ENCODE assay signal across 12 cellular contexts in the genomic region with DNA sequence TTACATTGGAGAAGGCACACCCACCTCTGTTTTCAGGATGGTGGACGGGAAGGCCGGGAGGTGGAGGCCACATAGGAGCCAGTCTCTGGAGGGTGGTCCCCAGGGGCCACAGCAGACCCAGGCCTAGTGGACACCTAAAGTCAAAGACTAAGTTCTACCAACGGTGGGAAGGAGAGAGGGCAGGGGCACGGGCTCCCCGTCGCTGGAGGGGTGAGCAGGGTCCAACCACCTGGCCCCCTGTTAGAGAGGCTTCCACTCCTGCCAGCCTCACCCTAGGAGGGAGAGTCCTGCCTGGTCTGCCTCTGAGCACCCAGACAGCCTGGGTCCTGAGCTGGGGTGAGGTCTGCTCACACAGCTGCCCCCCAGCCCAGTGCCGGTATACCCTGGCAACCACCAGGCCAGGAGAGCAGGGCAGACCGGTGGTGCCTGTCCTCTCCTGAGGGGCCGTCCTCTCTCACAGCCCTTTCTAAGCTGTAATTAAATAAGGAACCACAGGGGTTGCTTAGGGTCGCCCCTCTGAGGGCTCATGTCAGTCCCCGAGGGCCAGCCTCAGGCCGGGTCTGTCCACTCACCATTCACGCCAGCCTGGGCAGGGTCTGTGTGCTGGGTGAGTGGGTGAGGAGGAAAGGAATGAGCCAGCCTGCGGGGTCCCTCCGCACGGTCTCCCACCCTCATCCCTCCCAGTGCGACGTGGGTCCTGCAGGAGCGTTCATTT. TPM values are rescaled to one million over a fixed set of nuclear protein-coding genes. Genes with fewer than 3 reads are reported as not detected.
DNase-seq lines count a peak whose midpoint lies in the region; ATAC-seq, FAIRE-seq and TF ChIP-seq lines count a peak whose summit lies in the region.
"Had no signal": no experiment of that assay in that cellular context is flagged by ENCODE, and none has a peak within 500 bp of the region (broad histone marks: within the 10 kb centered on the region; RNA-seq: fewer than 3 reads in every experiment).

No MANE protein-coding gene starts in this region.

- H3K27ac ChIP-seq in left ventricle myocardium inferior (replicated peaks), result peak overlapping the region; percentile 89
- H3K27ac ChIP-seq in keratinocyte (ENCODE audit: control insufficient read depth, insufficient read depth, low read length), result no peak overlapping the region
- H3K27ac ChIP-seq in upper lobe of right lung, result no peak overlapping the region
- no peak overlapping the region for H3K27ac ChIP-seq in testis
- H3K27ac ChIP-seq: WERI-Rb-1 had no signal

- H3K27me3 ChIP-seq in left ventricle myocardium inferior (ENCODE audit: low read depth) (no peaks in the 10 kb centered on the region), adipocyte (replicated peaks; ENCODE audit: control insufficient read depth, insufficient read depth, low read length) (no peaks in the 10 kb centered on the region), keratinocyte (ENCODE audit: control insufficient read depth, extremely low read depth, insufficient read depth, low read length) (no peaks in the 10 kb centered on the region), upper lobe of right lung (no peaks in the 10 kb centered on the region), testis (no peaks in the 10 kb centered on the region)

- H3K9me3 ChIP-seq in left ventricle myocardium inferior (replicated peaks) (no peaks in the 10 kb centered on the region), adipocyte (ENCODE audit: control insufficient read depth, low read length) (no peaks in the 10 kb centered on the region), keratinocyte (ENCODE audit: control insufficient read depth, low read depth, low read length) (no peaks in the 10 kb centered on the region), upper lobe of right lung (no peaks in the 10 kb centered on the region), testis (no peaks in the 10 kb centered on the region)

- TF ChIP-seq POLR2A in testis (IDR thresholded peaks at IDR 0.05), result no peak

- no peak for TF ChIP-seq CTCF in left ventricle myocardium inferior (IDR thresholded peaks at IDR 0.05; ENCODE audit: borderline replicate concordance)
- TF ChIP-seq CTCF in keratinocyte (optimal IDR thresholded peaks at IDR 0.05 in 1 of 3, IDR thresholded peaks at IDR 0.05 in 1 of 3, conservative IDR thresholded peaks at IDR 0.05 in 1 of 3; ENCODE audit: extremely low read depth in 1 of 3, insufficient read depth in 2 of 3, low read length in 3 of 3), result no peak
- no peak for TF ChIP-seq CTCF in upper lobe of right lung (IDR thresholded peaks at IDR 0.05)
- no peak for TF ChIP-seq CTCF in testis (IDR thresholded peaks at IDR 0.05)

- H3K4me1 ChIP-seq in left ventricle myocardium inferior (peaks cover 98% of the 10 kb centered on the region), adipocyte (ENCODE audit: control insufficient read depth, insufficient read depth, low read length) (peaks cover 41% of the 10 kb centered on the region), keratinocyte (ENCODE audit: control insufficient read depth, extremely low read depth, insufficient read depth, low read length) (peaks cover 73% of the 10 kb centered on the region), upper lobe of right lung (peaks cover 65% of the 10 kb centered on the region), testis (peaks cover 72% of the 10 kb centered on the region)

- dilution Hi-C loops in keratinocyte (cut with MboI; ENCODE audit: extremely low pct_ligation_motif_present, low sequenced_read_pairs), result no loop called here

- H3K79me2 ChIP-seq in keratinocyte (ENCODE audit: control insufficient read depth, insufficient read depth, low read length), result peaks cover 72% of the 10 kb centered on the region

- peaks cover 48% of the 10 kb centered on the region for H4K20me1 ChIP-seq in keratinocyte (ENCODE audit: control insufficient read depth, extremely low read depth, insufficient read depth, low read length)

- WGBS in testis, 2 donors, result 86 to 88% methylated on average over 14 to 19 of the region's 19 CpGs

- no peak for DNase-seq in left ventricle myocardium inferior
- no peak for DNase-seq in left cardiac atrium
- DNase-seq in adipocyte (ENCODE audit: low read depth), result no peak
- no peak for DNase-seq in keratinocyte (ENCODE audit: low read depth, low spot score)
- DNase-seq in upper lobe of right lung, result no peak
- no peak for DNase-seq in C1 segment of cervical spinal cord (lab: John Stamatoyannopoulos, UW)
- DNase-seq in testis, result no peak
- DNase-seq: NCI-H1092; NK-92 treated with Interleukin-12 subunit alpha and Interleukin-12 subunit beta, amount 100 ng/mL, for 24 hours; WERI-Rb-1 had no signal

- FAIRE-seq in keratinocyte (lab: Jason Lieb, UNC), result no peak
- FAIRE-seq: D721Med had no signal

- H3K9me1 ChIP-seq in keratinocyte (ENCODE audit: control insufficient read depth, extremely low read depth, insufficient read depth, low read length), result peaks cover 3% of the 10 kb centered on the region

- H3K36me3 ChIP-seq in left ventricle myocardium inferior (peaks cover 5% of the 10 kb centered on the region), adipocyte (ENCODE audit: control insufficient read depth, insufficient read depth, low read length, severe bottlenecking) (peaks cover 17% of the 10 kb centered on the region), keratinocyte (ENCODE audit: control insufficient read depth in 2 of 2, extremely low read depth in 1 of 2, insufficient read depth in 2 of 2, low read length in 2 of 2) (peaks cover 16 to 20% of the 10 kb centered on the region in 2 experiments), upper lobe of right lung (no peaks in the 10 kb centered on the region), testis (ENCODE audit: low read depth, missing control alignments) (no peaks in the 10 kb centered on the region)

- H3K4me2 ChIP-seq in keratinocyte (ENCODE audit: control insufficient read depth, extremely low read depth, insufficient read depth, low read depth, low read length), result peak overlapping the region; percentile 92

- peak overlapping the region; percentile 96 for H3K9ac ChIP-seq in adipocyte (ENCODE audit: low read length)
- H3K9ac ChIP-seq in keratinocyte (ENCODE audit: control insufficient read depth, extremely low read depth, insufficient read depth, low read length), result no peak overlapping the region

- intact Hi-C loops in left ventricle myocardium inferior (cut with micrococcal nuclease), result no loop called here
- intact Hi-C loops in left cardiac atrium (cut with DNase I), result no loop called here
- intact Hi-C loops in upper lobe of right lung (cut with DNase I), result no loop called here
- intact Hi-C loops in testis (cut with DNase I; ENCODE audit: low total_unique reads), result no loop called here

- no peak overlapping the region for H2AFZ ChIP-seq in keratinocyte (ENCODE audit: control insufficient read depth, low read length)

- H3K4me3 ChIP-seq in left ventricle myocardium inferior, result peak overlapping the region; percentile 97
- peak overlapping the region; percentile 93 for H3K4me3 ChIP-seq in adipocyte (ENCODE audit: low read length)
- peak overlapping the region; percentile 76 to 80 (median 78) for H3K4me3 ChIP-seq in keratinocyte (ENCODE audit: control insufficient read depth in 2 of 3, extremely low read depth in 1 of 3, insufficient read depth in 2 of 3, low read depth in 1 of 3, low read length in 3 of 3)
- H3K4me3 ChIP-seq in upper lobe of right lung, result peak overlapping the region; percentile 92
- no peak overlapping the region for H3K4me3 ChIP-seq in testis

- no peak for ATAC-seq in left cardiac atrium
- no peak for ATAC-seq in upper lobe of right lung
- no peak for ATAC-seq in GM19395 (IDR thresholded peaks at IDR 0.05; ENCODE audit: unreplicated experiment)

RNA-seq across cellular contexts. Expression of gene INF2, which starts 2.3 kb away (rescaled TPM):
- total RNA-seq in left ventricle myocardium inferior, result 28.5 TPM
- total RNA-seq in left cardiac atrium, result 10 to 100 TPM; 44.4 to 44.7 TPM
- polyA plus RNA-seq in keratinocyte, result 22.6 to 42.4 TPM (median 31.6 TPM) in 3 replicates
- polyA plus RNA-seq in keratinocyte (2011; ENCODE audit: low read depth), result 13.0 TPM
- polyA plus RNA-seq in keratinocyte (2011; cell fraction: cytosol; rRNA removed), result 21.2 and 50.7 TPM in 2 replicates
- polyA plus RNA-seq in keratinocyte (2011; cell fraction: nucleus; rRNA removed), result 66.3 and 100 TPM in 2 replicates
- 31.0 and 82.3 TPM in 2 replicates for polyA plus RNA-seq in keratinocyte (2012; ENCODE audit: low replicate concordance)
- 27.3 to 92.4 TPM (median 35.0 TPM) in 3 replicates for polyA minus RNA-seq in keratinocyte
- polyA minus RNA-seq in keratinocyte (2011; cell fraction: cytosol; rRNA and poly(A)+ RNA removed), result 74.2 TPM
- 56.2 and 58.6 TPM in 2 replicates for polyA minus RNA-seq in keratinocyte (2011; cell fraction: nucleus; rRNA and poly(A)+ RNA removed)
- total RNA-seq in upper lobe of right lung, result 117 TPM
- 100 to 1,000 TPM; 244 to 328 TPM for total RNA-seq in testis
- polyA plus RNA-seq in testis (ENCODE audit: insufficient read depth, low read depth, low replicate concordance), result 50.5 TPM

RNA-seq across cellular contexts. Expression of gene ADSS1, which starts 32.3 kb away (rescaled TPM):
- 218 TPM for total RNA-seq in left ventricle myocardium inferior
- total RNA-seq in left cardiac atrium, result 100 to 1,000 TPM in 1 of 2 donors, 10 to 100 TPM in 1; 86.2 to 102 TPM
- 1.7 to 4.9 TPM (median 1.8 TPM) in 3 replicates for polyA plus RNA-seq in keratinocyte
- 12.4 TPM for polyA plus RNA-seq in keratinocyte (2011; ENCODE audit: low read depth)
- 1.1 and 1.8 TPM in 2 replicates for polyA plus RNA-seq in keratinocyte (2011; cell fraction: cytosol; rRNA removed)
- 7.2 and 9.8 TPM in 2 replicates for polyA plus RNA-seq in keratinocyte (2011; cell fraction: nucleus; rRNA removed)
- 1.4 and 22.0 TPM in 2 replicates for polyA plus RNA-seq in keratinocyte (2012; ENCODE audit: low replicate concordance)
- polyA minus RNA-seq in keratinocyte, result 0.32 to 1.5 TPM (median 1.3 TPM) in 3 replicates
- polyA minus RNA-seq in keratinocyte (2011; cell fraction: cytosol; rRNA and poly(A)+ RNA removed), result 2.1 TPM
- 2.0 and 4.4 TPM in 2 replicates for polyA minus RNA-seq in keratinocyte (2011; cell fraction: nucleus; rRNA and poly(A)+ RNA removed)
- total RNA-seq in upper lobe of right lung, result 5.5 TPM
- 10 to 100 TPM; 48.7 to 79.4 TPM for total RNA-seq in testis
- 79.6 TPM for polyA plus RNA-seq in testis (ENCODE audit: insufficient read depth, low read depth, low replicate concordance)

Comparison
In these comparisons a context has a peak if more than half of its experiments do, and no peak if none do; other contexts are left out.
1. H3K4me3 ChIP-seq: peak in left ventricle myocardium inferior (single experiment), adipocyte (single experiment), keratinocyte (3 of 3) and upper lobe of right lung (single experiment); none in testis (0 of 2).